Comparison of ENCODE assay signal across 21 cellular contexts in genomic region chr1:46152021-46152420, GRCh38. TPM values are rescaled to one million over a fixed set of nuclear protein-coding genes. Genes with fewer than 3 reads are reported as not detected.
A peak's percentile ranks its signal among the peaks of the same experiment; 100 is the strongest.
DNase-seq lines count a peak whose midpoint lies in the region; ATAC-seq, FAIRE-seq and TF ChIP-seq lines count a peak whose summit lies in the region.
"Had no signal": no experiment of that assay in that cellular context is flagged by ENCODE, and none has a peak within 500 bp of the region (broad histone marks: within the 10 kb centered on the region; RNA-seq: fewer than 3 reads in every experiment).

No MANE protein-coding gene starts in this region.

- H3K9me2 ChIP-seq in GM23248 (ENCODE audit: insufficient read depth), result no peaks in the 10 kb centered on the region

- in situ Hi-C loops in GM23248 (cut with MboI), result no loop called here
- in situ Hi-C loops in K562 (cut with MboI), result no loop called here

- peaks cover 12% of the 10 kb centered on the region for H3K4me1 ChIP-seq in GM23248 (ENCODE audit: insufficient read depth)
- H3K4me1 ChIP-seq in K562 (replicated peaks in 1 of 2; ENCODE audit: control insufficient read depth in 2 of 2, insufficient read depth in 2 of 2, low read length in 2 of 2), result peaks cover 22 to 30% of the 10 kb centered on the region in 2 experiments
- H3K4me1 ChIP-seq: breast epithelium had no signal

- no peaks in the 10 kb centered on the region for H3K9me1 ChIP-seq in K562 (ENCODE audit: control insufficient read depth, insufficient read depth, low read length)

- H3K9ac ChIP-seq in GM23248 (no peak overlapping the region), K562 (ENCODE audit: insufficient read depth in 1 of 2, low read depth in 2 of 2, low read length in 2 of 2) (no peak overlapping the region)

- H3K9me3 ChIP-seq in GM23248 (ENCODE audit: low read depth), result no peaks in the 10 kb centered on the region
- 0 out of 2 replicates have a peak, but pooled peaks cover 3% of the 10 kb centered on the region for H3K9me3 ChIP-seq in K562 (replicated peaks; ENCODE audit: control insufficient read depth, insufficient read depth, low read depth, low read length)
- H3K9me3 ChIP-seq: breast epithelium, thoracic aorta had no signal

- intact Hi-C loops in K562 (cut with micrococcal nuclease), result no loop called here

- 58 to 62% methylated on average over 3 of the region's 3 CpGs for WGBS in GM23248 (ENCODE audit: low coverage in 1 of 2, low lambda C conversion rate in 2 of 2, missing lambda C conversion rate in 2 of 2), 2 experiments
- 84% methylated on average over 3 of the region's 3 CpGs for WGBS in K562 (ENCODE audit: insufficient coverage, low coverage, missing lambda C conversion rate)

- H3K4me2 ChIP-seq in GM23248 (ENCODE audit: unreplicated experiment) (no peak overlapping the region), K562 (ENCODE audit: insufficient read depth, low read length) (no peak overlapping the region)

- no peak overlapping the region for H3K4me3 ChIP-seq in GM23248
- H3K4me3 ChIP-seq in K562, result no peak overlapping the region
- H3K4me3 ChIP-seq: breast epithelium, lung, thoracic aorta had no signal

- TF ChIP-seq CTCF in K562 (IDR thresholded peaks at IDR 0.05 in 2 of 3, conservative IDR thresholded peaks at IDR 0.05 in 1 of 3; ENCODE audit: insufficient read depth in 2 of 3, low read depth in 1 of 3, low read length in 3 of 3), result no peak

- TF ChIP-seq POLR2A in K562 (conservative IDR thresholded peaks at IDR 0.05) (no peak), GM12892 (IDR thresholded peaks at IDR 0.05; ENCODE audit: low read depth, low read length) (no peak)

- no peak for ATAC-seq in K562
- ATAC-seq in HG02981 (IDR thresholded peaks at IDR 0.05; ENCODE audit: unreplicated experiment), result no peak

- no TSS peak for BruUV-seq in K562 (replicated peaks; lab: Mats Ljungman, UMichigan)

- H3K79me2 ChIP-seq in GM23248 (ENCODE audit: insufficient read depth), result no peaks in the 10 kb centered on the region
- no peaks in the 10 kb centered on the region for H3K79me2 ChIP-seq in K562 (ENCODE audit: control insufficient read depth, insufficient read depth, low read length)

- TF ChIP-seq RAD21 in K562 (CRISPR knock-in tag; conservative IDR thresholded peaks at IDR 0.05 in 1 of 2, IDR thresholded peaks at IDR 0.05 in 1 of 2), result no peak

- H2AFZ ChIP-seq in GM23248, result 0 out of 2 replicates have a peak overlapping the region, but pooled peaks have one; percentile 36
- 0 out of 2 replicates have a peak overlapping the region, but pooled peaks have one; percentile 10 for H2AFZ ChIP-seq in K562 (ENCODE audit: low read depth, low read length)

- H3K27me3 ChIP-seq in GM23248 (replicated peaks; ENCODE audit: insufficient read depth) (no peaks in the 10 kb centered on the region), K562 (ENCODE audit: control insufficient read depth in 2 of 2, insufficient read depth in 2 of 2, low read length in 2 of 2) (no peaks in the 10 kb centered on the region)
- H3K27me3 ChIP-seq: breast epithelium had no signal

- POLR2A ChIA-PET in K562 (lab: Yijun Ruan, JAX), result interaction anchor here (0.7 to 1.6 kb wide), 4 partner anchors 14 to 55 kb away, joined by 3 to 8 read pairs (median 4); partner anchors contain the start of gene PIK3R3

- H4K20me1 ChIP-seq in GM23248 (ENCODE audit: insufficient read depth) (no peaks in the 10 kb centered on the region), K562 (replicated peaks; ENCODE audit: control insufficient read depth, insufficient read depth, low read length) (no peaks in the 10 kb centered on the region)

- H3K27ac ChIP-seq in GM23248, result peak overlapping the region; percentile 49
- H3K27ac ChIP-seq in K562 (ENCODE audit: extremely low read depth, low read depth, low read length), result no peak overlapping the region
- H3K27ac ChIP-seq: breast epithelium, RWPE1, thoracic aorta had no signal

- CTCF ChIA-PET in K562 (lab: Yijun Ruan, JAX; ENCODE audit: low intra/inter-chr PET ratio), result no interaction called here

- H3F3A ChIP-seq in GM23248 (ENCODE audit: insufficient read depth), result peaks cover 15% of the 10 kb centered on the region

- FAIRE-seq in K562 (lab: Jason Lieb, UNC) (no peak), GM12892 (lab: Jason Lieb, UNC) (no peak)

- no peaks in the 10 kb centered on the region for H3K36me3 ChIP-seq in GM23248 (ENCODE audit: low read depth)
- no peaks in the 10 kb centered on the region for H3K36me3 ChIP-seq in K562 (ENCODE audit: control insufficient read depth, insufficient read depth, low read length)
- H3K36me3 ChIP-seq: breast epithelium, thoracic aorta had no signal

- TF ChIP-seq EP300 in K562 (IDR thresholded peaks at IDR 0.05; ENCODE audit: low read length), result no peak

- DNase-seq in AG08395 (ENCODE audit: low spot score) (peak; percentile 79), GM23248 (peak; percentile 83), K562 (ENCODE audit: extremely low read depth in 1 of 4, low spot score in 3 of 4) (no peak), myocyte (ENCODE audit: low read depth) (peak; percentile 88), GM12892 (ENCODE audit: insufficient read length) (no peak), activated gamma-delta T cell (lab: John Stamatoyannopoulos, UW) (no peak), T-helper 2 cell (no peak)
- DNase-seq: activated B cell treated with CpG ODN at 0.5 μM for 24 hours; activated gamma-delta T cell treated with Interleukin-2 at 50 U/mL for 16 hours; NCI-H1436; NCI-H2227 treated with DMSO at 0.1 percent for 48 hours; NK-92 treated with Interleukin-12 subunit alpha and Interleukin-12 subunit beta, amount 100 ng/mL, for 24 hours; stimulated activated CD4-positive, alpha-beta T cell treated with anti-CD3 and anti-CD28 coated beads, Interleukin-2, amount 100 ng/mL, for 24 hours; T-helper 1 cell had no signal

RNA-seq across cellular contexts. Expression of gene PIK3R3, which starts 19.6 kb away (rescaled TPM):
- 0.76 and 1.9 TPM in 2 replicates for total RNA-seq in GM23248 (2014; rRNA removed; shearing (Covaris generic))
- 1.3 and 1.6 TPM in 2 replicates for polyA plus RNA-seq in GM23248 (2016; fragmentation: Nextera tagmentation; extraction: Ambion mirVana)
- 4.0 and 7.6 TPM in 2 replicates for total RNA-seq in K562 (2011; cell fraction: chromatin; rRNA removed; ENCODE audit: low replicate concordance)
- total RNA-seq in K562 (2011; cell fraction: nucleolus; rRNA removed), result 2.3 and 3.6 TPM in 2 replicates
- 6.5 and 7.6 TPM in 2 replicates for total RNA-seq in K562 (2011; cell fraction: nucleoplasm; rRNA removed)
- total RNA-seq in K562 (2014; rRNA removed), result 3.3 and 4.3 TPM in 2 replicates
- total RNA-seq in K562 (2014; rRNA removed; fragmentation: Illumina TruSeq; extraction: Trizol), result 5.7 and 6.0 TPM in 2 replicates
- 6.7 and 7.7 TPM in 2 replicates for total RNA-seq in K562 (2015; rRNA removed; fragmentation: Illumina TruSeq; extraction: Trizol)
- 6.1 and 6.2 TPM in 2 replicates for total RNA-seq in K562 (2021)
- polyA plus RNA-seq in K562 (2011; rRNA removed), result 5.4 and 5.5 TPM in 2 replicates
- 1.8 and 3.9 TPM in 2 replicates for polyA plus RNA-seq in K562 (2011; cell fraction: cytosol; rRNA removed)
- 2.7 and 4.7 TPM in 2 replicates for polyA plus RNA-seq in K562 (2011; cell fraction: nucleus; rRNA removed)
- 2.0 and 3.8 TPM in 2 replicates for polyA plus RNA-seq in K562 (2012)
- 4.0 and 4.6 TPM in 2 replicates for polyA plus RNA-seq in K562 (2014; fragmentation: Illumina TruSeq; extraction: Trizol)
- polyA plus RNA-seq in K562 (2014; fragmentation: Nextera tagmentation; extraction: Ambion mirVana), result 1 to 10 TPM; 1.4 to 2.2 TPM
- 2.7 and 3.1 TPM in 2 replicates for polyA plus RNA-seq in K562 (2014; rRNA removed)
- polyA minus RNA-seq in K562 (2011; rRNA and poly(A)+ RNA removed), result 8.1 and 13.0 TPM in 2 replicates
- 3.2 and 3.5 TPM in 2 replicates for polyA minus RNA-seq in K562 (2011; cell fraction: cytosol; rRNA and poly(A)+ RNA removed)
- 1.6 and 4.8 TPM in 2 replicates for polyA minus RNA-seq in K562 (2011; cell fraction: nucleus; rRNA and poly(A)+ RNA removed)
- 27.7 and 28.4 TPM in 2 replicates for total RNA-seq in myocyte
- polyA plus RNA-seq in myocyte (2012), result 8.0 TPM
- polyA plus RNA-seq in GM12892 (2012; ENCODE audit: missing spikeins), result 7.7 TPM

RNA-seq across cellular contexts. Expression of gene TSPAN1, which starts 22.9 kb away (rescaled TPM):
- total RNA-seq in GM23248 (2014; rRNA removed; shearing (Covaris generic)), result not detected in 2 replicates
- 0.38 and 0.70 TPM in 2 replicates for polyA plus RNA-seq in GM23248 (2016; fragmentation: Nextera tagmentation; extraction: Ambion mirVana)
- not detected in 2 replicates for total RNA-seq in K562 (2011; cell fraction: chromatin; rRNA removed; ENCODE audit: low replicate concordance)
- total RNA-seq in K562 (2011; cell fraction: nucleolus; rRNA removed), result 0.53 TPM in 1 of 2 replicates, not detected in the other
- total RNA-seq in K562 (2011; cell fraction: nucleoplasm; rRNA removed), result not detected in 2 replicates
- not detected in 2 replicates for total RNA-seq in K562 (2014; rRNA removed)
- total RNA-seq in K562 (2014; rRNA removed; fragmentation: Illumina TruSeq; extraction: Trizol), result not detected in 2 replicates
- not detected in 2 replicates for total RNA-seq in K562 (2015; rRNA removed; fragmentation: Illumina TruSeq; extraction: Trizol)
- 0.38 and 0.58 TPM in 2 replicates for total RNA-seq in K562 (2021)
- polyA plus RNA-seq in K562 (2011; rRNA removed), result not detected in 2 replicates
- not detected in 2 replicates for polyA plus RNA-seq in K562 (2011; cell fraction: cytosol; rRNA removed)
- 0.20 TPM in 1 of 2 replicates, not detected in the other for polyA plus RNA-seq in K562 (2011; cell fraction: nucleus; rRNA removed)
- polyA plus RNA-seq in K562 (2012), result 0.07 and 0.22 TPM in 2 replicates
- not detected in 2 replicates for polyA plus RNA-seq in K562 (2014; fragmentation: Illumina TruSeq; extraction: Trizol)
- polyA plus RNA-seq in K562 (2014; fragmentation: Nextera tagmentation; extraction: Ambion mirVana), result not detected
- polyA plus RNA-seq in K562 (2014; rRNA removed), result not detected in 2 replicates
- polyA minus RNA-seq in K562 (2011; rRNA and poly(A)+ RNA removed), result not detected in 2 replicates
- polyA minus RNA-seq in K562 (2011; cell fraction: cytosol; rRNA and poly(A)+ RNA removed), result not detected in 2 replicates
- polyA minus RNA-seq in K562 (2011; cell fraction: nucleus; rRNA and poly(A)+ RNA removed), result not detected in 2 replicates
- total RNA-seq in myocyte, result 2.5 and 3.6 TPM in 2 replicates
- polyA plus RNA-seq in myocyte (2012), result 5.6 TPM
- 0.34 TPM for polyA plus RNA-seq in GM12892 (2012; ENCODE audit: missing spikeins)
- total RNA-seq: activated B cell treated with CpG ODN at 0.5 μM for 24 hours, neural crest cell had no signal

RNA-seq across cellular contexts. Expression of gene P3R3URF, which starts 24.3 kb away (rescaled TPM):
- total RNA-seq in GM23248 (2014; rRNA removed; shearing (Covaris generic)), result not detected in 2 replicates
- polyA plus RNA-seq in GM23248 (2016; fragmentation: Nextera tagmentation; extraction: Ambion mirVana), result not detected in 2 replicates
- not detected in 2 replicates for total RNA-seq in K562 (2011; cell fraction: chromatin; rRNA removed; ENCODE audit: low replicate concordance)
- not detected in 2 replicates for total RNA-seq in K562 (2011; cell fraction: nucleolus; rRNA removed)
- not detected in 2 replicates for total RNA-seq in K562 (2011; cell fraction: nucleoplasm; rRNA removed)
- total RNA-seq in K562 (2014; rRNA removed), result not detected in 2 replicates
- not detected in 2 replicates for total RNA-seq in K562 (2014; rRNA removed; fragmentation: Illumina TruSeq; extraction: Trizol)
- total RNA-seq in K562 (2015; rRNA removed; fragmentation: Illumina TruSeq; extraction: Trizol), result not detected in 2 replicates
- not detected in 2 replicates for total RNA-seq in K562 (2021)
- polyA plus RNA-seq in K562 (2011; rRNA removed), result not detected in 2 replicates
- polyA plus RNA-seq in K562 (2011; cell fraction: cytosol; rRNA removed), result not detected in 2 replicates
- polyA plus RNA-seq in K562 (2011; cell fraction: nucleus; rRNA removed), result not detected in 2 replicates
- polyA plus RNA-seq in K562 (2012), result not detected in 2 replicates
- not detected in 2 replicates for polyA plus RNA-seq in K562 (2014; fragmentation: Illumina TruSeq; extraction: Trizol)
- polyA plus RNA-seq in K562 (2014; fragmentation: Nextera tagmentation; extraction: Ambion mirVana), result not detected
- not detected in 2 replicates for polyA plus RNA-seq in K562 (2014; rRNA removed)
- not detected in 2 replicates for polyA minus RNA-seq in K562 (2011; rRNA and poly(A)+ RNA removed)
- not detected in 2 replicates for polyA minus RNA-seq in K562 (2011; cell fraction: cytosol; rRNA and poly(A)+ RNA removed)
- polyA minus RNA-seq in K562 (2011; cell fraction: nucleus; rRNA and poly(A)+ RNA removed), result not detected in 2 replicates
- not detected in 2 replicates for total RNA-seq in myocyte
- not detected for polyA plus RNA-seq in myocyte (2012)
- not detected for polyA plus RNA-seq in GM12892 (2012; ENCODE audit: missing spikeins)
- total RNA-seq: activated B cell treated with CpG ODN at 0.5 μM for 24 hours, breast epithelium, fibroblast of villous mesenchyme, lung, neural crest cell, thoracic aorta had no signal
- polyA plus RNA-seq: lung had no signal

RNA-seq across cellular contexts. Expression of gene POMGNT1, which starts 46.2 kb away (rescaled TPM):
- total RNA-seq in GM23248 (2014; rRNA removed; shearing (Covaris generic)), result 79.1 and 98.6 TPM in 2 replicates
- polyA plus RNA-seq in GM23248 (2016; fragmentation: Nextera tagmentation; extraction: Ambion mirVana) (57.6 and 58.9 TPM in 2 replicates), K562 (2011; rRNA removed) (42.7 and 50.7 TPM in 2 replicates), K562 (2014; fragmentation: Illumina TruSeq; extraction: Trizol) (45.6 and 47.8 TPM in 2 replicates), K562 (2014; fragmentation: Nextera tagmentation; extraction: Ambion mirVana) (10 to 100 TPM; 14.1 to 27.9 TPM), K562 (2014; rRNA removed) (37.8 and 43.5 TPM in 2 replicates)
- total RNA-seq in K562 (2011; cell fraction: chromatin; rRNA removed; ENCODE audit: low replicate concordance), result 86.0 and 173 TPM in 2 replicates
- total RNA-seq in K562 (2011; cell fraction: nucleolus; rRNA removed), result 132 and 135 TPM in 2 replicates
- total RNA-seq in K562 (2011; cell fraction: nucleoplasm; rRNA removed), result 113 and 115 TPM in 2 replicates
- total RNA-seq in K562 (2014; rRNA removed) (36.4 and 44.0 TPM in 2 replicates), K562 (2014; rRNA removed; fragmentation: Illumina TruSeq; extraction: Trizol) (30.3 and 33.8 TPM in 2 replicates), K562 (2015; rRNA removed; fragmentation: Illumina TruSeq; extraction: Trizol) (43.4 and 48.4 TPM in 2 replicates), K562 (2021) (57.9 and 58.9 TPM in 2 replicates), myocyte (142 and 156 TPM in 2 replicates)
- polyA plus RNA-seq in K562 (2011; cell fraction: cytosol; rRNA removed), result 44.5 and 48.5 TPM in 2 replicates
- 131 and 161 TPM in 2 replicates for polyA plus RNA-seq in K562 (2011; cell fraction: nucleus; rRNA removed)
- 41.3 and 59.8 TPM in 2 replicates for polyA plus RNA-seq in K562 (2012)
- 24.4 and 30.9 TPM in 2 replicates for polyA minus RNA-seq in K562 (2011; rRNA and poly(A)+ RNA removed)
- 21.5 and 24.7 TPM in 2 replicates for polyA minus RNA-seq in K562 (2011; cell fraction: cytosol; rRNA and poly(A)+ RNA removed)
- 25.7 and 38.8 TPM in 2 replicates for polyA minus RNA-seq in K562 (2011; cell fraction: nucleus; rRNA and poly(A)+ RNA removed)
- polyA plus RNA-seq in myocyte (2012), result 132 TPM
- polyA plus RNA-seq in GM12892 (2012; ENCODE audit: missing spikeins), result 28.0 TPM

RNA-seq across cellular contexts. Expression of gene LURAP1, which starts 51.1 kb away (rescaled TPM):
- 2.8 and 3.3 TPM in 2 replicates for total RNA-seq in GM23248 (2014; rRNA removed; shearing (Covaris generic))
- 1.9 and 2.4 TPM in 2 replicates for polyA plus RNA-seq in GM23248 (2016; fragmentation: Nextera tagmentation; extraction: Ambion mirVana)
- total RNA-seq in K562 (2011; cell fraction: chromatin; rRNA removed; ENCODE audit: low replicate concordance), result 1.6 and 3.1 TPM in 2 replicates
- 2.5 and 3.2 TPM in 2 replicates for total RNA-seq in K562 (2011; cell fraction: nucleolus; rRNA removed)
- 2.6 and 3.4 TPM in 2 replicates for total RNA-seq in K562 (2011; cell fraction: nucleoplasm; rRNA removed)
- total RNA-seq in K562 (2014; rRNA removed), result 0.86 and 1.00 TPM in 2 replicates
- total RNA-seq in K562 (2014; rRNA removed; fragmentation: Illumina TruSeq; extraction: Trizol), result 0.40 and 0.54 TPM in 2 replicates
- total RNA-seq in K562 (2015; rRNA removed; fragmentation: Illumina TruSeq; extraction: Trizol), result 0.18 and 0.34 TPM in 2 replicates
- total RNA-seq in K562 (2021), result 0.60 and 0.72 TPM in 2 replicates
- polyA plus RNA-seq in K562 (2011; rRNA removed), result 0.76 and 1.1 TPM in 2 replicates
- 0.49 and 1.4 TPM in 2 replicates for polyA plus RNA-seq in K562 (2011; cell fraction: cytosol; rRNA removed)
- polyA plus RNA-seq in K562 (2011; cell fraction: nucleus; rRNA removed), result 0.97 and 1.6 TPM in 2 replicates
- polyA plus RNA-seq in K562 (2012), result 0.35 TPM in 2 replicates
- polyA plus RNA-seq in K562 (2014; fragmentation: Illumina TruSeq; extraction: Trizol), result 0.45 and 0.54 TPM in 2 replicates
- under 1 TPM in 1 of 2 experiments, not detected in 1; 0.07 TPM for polyA plus RNA-seq in K562 (2014; fragmentation: Nextera tagmentation; extraction: Ambion mirVana)
- polyA plus RNA-seq in K562 (2014; rRNA removed), result 0.50 and 1.2 TPM in 2 replicates
- 0.54 and 0.81 TPM in 2 replicates for polyA minus RNA-seq in K562 (2011; rRNA and poly(A)+ RNA removed)
- 0.86 TPM in 1 of 2 replicates, not detected in the other for polyA minus RNA-seq in K562 (2011; cell fraction: cytosol; rRNA and poly(A)+ RNA removed)
- 0.33 and 0.67 TPM in 2 replicates for polyA minus RNA-seq in K562 (2011; cell fraction: nucleus; rRNA and poly(A)+ RNA removed)
- total RNA-seq in myocyte, result 0.27 and 0.47 TPM in 2 replicates
- polyA plus RNA-seq in myocyte (2012), result 0.57 TPM
- polyA plus RNA-seq in GM12892 (2012; ENCODE audit: missing spikeins), result not detected
- total RNA-seq: activated B cell treated with CpG ODN at 0.5 μM for 24 hours had no signal

Comparison
In these comparisons a context has a peak if more than half of its experiments do, and no peak if none do; other contexts are left out.
1. DNase-seq: peak in AG08395 (single experiment), GM23248 (single experiment) and myocyte (single experiment); none in K562 (0 of 4), GM12892 (single experiment), activated gamma-delta T cell (single experiment) and T-helper 2 cell (0 of 5).